22 cellular contexts compared by ENCODE assay signal in genomic region chr7:127382301-127383085, GRCh38. TPM values are rescaled to one million over a fixed set of nuclear protein-coding genes. Genes with fewer than 3 reads are reported as not detected.
DNase-seq lines count a peak whose midpoint lies in the region; ATAC-seq lines count a peak whose summit lies in the region.
"Had no signal": no experiment of that assay in that cellular context is flagged by ENCODE, and none has a peak within 500 bp of the region (broad histone marks: within the 10 kb centered on the region; RNA-seq: fewer than 3 reads in every experiment).

No MANE protein-coding gene starts in this region.

- CTCF ChIA-PET in activated CD4-positive, alpha-beta T cell treated with anti-CD3 and anti-CD28 coated beads for 36 hours (lab: Charles Lee): interaction anchor here (0.6 to 1.9 kb wide), 5 partner anchors 9 to 129 kb away, joined by 3 to 7 read pairs (median 4); partner anchors contain the start of gene ZNF800
- CTCF ChIA-PET in activated CD4-positive, alpha-beta T cell treated with anti-CD3 and anti-CD28 coated beads, Interleukin-2, amount 10 ng/mL, durations not matched to agents 7 days and 5 days (lab: Charles Lee): interaction anchor here (1.0 to 1.9 kb wide), 3 partner anchors 9 to 60 kb away, joined by 3 to 7 read pairs (median 4); partner anchors contain the start of gene ZNF800
- CTCF ChIA-PET in activated CD8-positive, alpha-beta T cell treated with anti-CD3 and anti-CD28 coated beads, Interleukin-2, amount 10 ng/mL, durations not matched to agents 7 days and 5 days (lab: Charles Lee): interaction anchor here (0.8 to 2.2 kb wide), 4 partner anchors 9 to 65 kb away, joined by 3 to 10 read pairs (median 4); no protein-coding TSS in a partner anchor

- no peak for DNase-seq in activated CD4-positive, alpha-beta T cell treated with anti-CD3 and anti-CD28 coated beads for 36 hours
- no peak for DNase-seq in activated CD4-positive, alpha-beta T cell treated with anti-CD3 and anti-CD28 coated beads, Interleukin-2, amount 10 ng/mL, durations not matched to agents 7 days and 5 days
- DNase-seq in activated CD8-positive, alpha-beta T cell treated with anti-CD3 and anti-CD28 coated beads, Interleukin-2, amount 10 ng/mL, durations not matched to agents 7 days and 5 days: no peak
- no peak for DNase-seq in natural killer cell treated with Interleukin-12 subunit alpha and Interleukin-12 subunit beta and Interleukin-15 and Interleukin-18, amount 100 ng/mL, for 72 hours (ENCODE audit: low spot score)
- DNase-seq in left lobe of liver (ENCODE audit: low spot score): no peak
- DNase-seq in NCI-H446 treated with DMSO at 0.1 percent for 48 hours (lab: John Stamatoyannopoulos, UW): no peak
- DNase-seq: activated B cell treated with CpG ODN at 0.5 μM for 24 hours; activated CD8-positive, alpha-beta memory T cell treated with anti-CD3 and anti-CD28 coated beads for 24 hours; activated effector memory CD4-positive, alpha-beta T cell treated with Interleukin-2 at 50 U/mL for 16 hours; DMS 273 treated with DMSO at 0.1 percent for 48 hours; kidney glomerular epithelial cell; NCI-H1417; NCI-H748 treated with DMSO at 0.1 percent for 48 hours; posterior cingulate gyrus; sigmoid colon; SJCRH30; stimulated activated CD4-positive, alpha-beta T cell treated with anti-CD3 and anti-CD28 coated beads, Interleukin-1b, Interleukin-23, amount 100 ng/mL, for 48 hours; upper lobe of right lung had no signal

- POLR2A ChIA-PET in activated CD4-positive, alpha-beta T cell treated with anti-CD3 and anti-CD28 coated beads for 36 hours (lab: Charles Lee): interaction anchor here (0.6 kb wide), 1 partner anchor 128 kb away, joined by 3 read pairs; no protein-coding TSS in a partner anchor
- POLR2A ChIA-PET in activated CD4-positive, alpha-beta T cell treated with anti-CD3 and anti-CD28 coated beads, Interleukin-2, amount 10 ng/mL, durations not matched to agents 7 days and 5 days (lab: Charles Lee): no interaction called here
- POLR2A ChIA-PET in activated CD8-positive, alpha-beta T cell treated with anti-CD3 and anti-CD28 coated beads, Interleukin-2, amount 10 ng/mL, durations not matched to agents 7 days and 5 days (lab: Charles Lee): interaction anchor here (1.0 to 1.2 kb wide), 2 partner anchors 9 to 13 kb away, joined by 5 to 10 read pairs; no protein-coding TSS in a partner anchor

- H3K27ac Mint-ChIP-seq in activated CD4-positive, alpha-beta T cell treated with anti-CD3 and anti-CD28 coated beads for 36 hours: no peak overlapping the region
- no peak overlapping the region for H3K27ac Mint-ChIP-seq in activated CD4-positive, alpha-beta T cell treated with anti-CD3 and anti-CD28 coated beads, Interleukin-2, amount 10 ng/mL, durations not matched to agents 7 days and 5 days
- peak overlapping the region; percentile 47 for H3K27ac Mint-ChIP-seq in activated CD8-positive, alpha-beta T cell treated with anti-CD3 and anti-CD28 coated beads, Interleukin-2, amount 10 ng/mL, durations not matched to agents 7 days and 5 days
- H3K27ac Mint-ChIP-seq in natural killer cell treated with Interleukin-12 subunit alpha and Interleukin-12 subunit beta and Interleukin-15 and Interleukin-18, amount 100 ng/mL, for 72 hours: peak overlapping the region; percentile 9 to 52
- H3K27ac Mint-ChIP-seq: activated B cell treated with CpG ODN at 0.5 μM for 24 hours; memory B cell; T-helper 1 cell treated with Interleukin-12 subunit alpha and Interleukin-12 subunit beta and Interleukin-4 antibody, amounts not matched to agents 30 μg/mL and 1 μg/mL, for 36 hours had no signal

- H3K4me3 Mint-ChIP-seq in activated CD4-positive, alpha-beta T cell treated with anti-CD3 and anti-CD28 coated beads for 36 hours: no peak overlapping the region
- no peak overlapping the region for H3K4me3 Mint-ChIP-seq in activated CD4-positive, alpha-beta T cell treated with anti-CD3 and anti-CD28 coated beads, Interleukin-2, amount 10 ng/mL, durations not matched to agents 7 days and 5 days
- no peak overlapping the region for H3K4me3 Mint-ChIP-seq in activated CD8-positive, alpha-beta T cell treated with anti-CD3 and anti-CD28 coated beads, Interleukin-2, amount 10 ng/mL, durations not matched to agents 7 days and 5 days
- H3K4me3 Mint-ChIP-seq in natural killer cell treated with Interleukin-12 subunit alpha and Interleukin-12 subunit beta and Interleukin-15 and Interleukin-18, amount 100 ng/mL, for 72 hours: peak overlapping the region; percentile 33
- H3K4me3 Mint-ChIP-seq: activated B cell treated with CpG ODN at 0.5 μM for 24 hours; memory B cell; T-helper 1 cell treated with Interleukin-12 subunit alpha and Interleukin-12 subunit beta and Interleukin-4 antibody, amounts not matched to agents 30 μg/mL and 1 μg/mL, for 36 hours had no signal

- H3K9me3 Mint-ChIP-seq in activated CD4-positive, alpha-beta T cell treated with anti-CD3 and anti-CD28 coated beads for 36 hours (ENCODE audit: low read depth): no peaks in the 10 kb centered on the region
- H3K9me3 Mint-ChIP-seq in activated CD4-positive, alpha-beta T cell treated with anti-CD3 and anti-CD28 coated beads, Interleukin-2, amount 10 ng/mL, durations not matched to agents 7 days and 5 days: no peaks in the 10 kb centered on the region
- H3K9me3 Mint-ChIP-seq in activated CD8-positive, alpha-beta T cell treated with anti-CD3 and anti-CD28 coated beads, Interleukin-2, amount 10 ng/mL, durations not matched to agents 7 days and 5 days (ENCODE audit: insufficient read depth): no peaks in the 10 kb centered on the region
- H3K9me3 Mint-ChIP-seq in natural killer cell treated with Interleukin-12 subunit alpha and Interleukin-12 subunit beta and Interleukin-15 and Interleukin-18, amount 100 ng/mL, for 72 hours: no peaks in the 10 kb centered on the region
- H3K9me3 Mint-ChIP-seq: activated B cell treated with CpG ODN at 0.5 μM for 24 hours; memory B cell; T-helper 1 cell treated with Interleukin-12 subunit alpha and Interleukin-12 subunit beta and Interleukin-4 antibody, amounts not matched to agents 30 μg/mL and 1 μg/mL, for 36 hours had no signal

- peaks cover 35% of the 10 kb centered on the region for H3K36me3 Mint-ChIP-seq in activated CD4-positive, alpha-beta T cell treated with anti-CD3 and anti-CD28 coated beads for 36 hours (ENCODE audit: low read depth)
- H3K36me3 Mint-ChIP-seq in activated CD4-positive, alpha-beta T cell treated with anti-CD3 and anti-CD28 coated beads, Interleukin-2, amount 10 ng/mL, durations not matched to agents 7 days and 5 days (ENCODE audit: low read depth): peaks cover 48% of the 10 kb centered on the region
- peaks cover 51% of the 10 kb centered on the region for H3K36me3 Mint-ChIP-seq in activated CD8-positive, alpha-beta T cell treated with anti-CD3 and anti-CD28 coated beads, Interleukin-2, amount 10 ng/mL, durations not matched to agents 7 days and 5 days (ENCODE audit: low read depth)
- H3K36me3 Mint-ChIP-seq in natural killer cell treated with Interleukin-12 subunit alpha and Interleukin-12 subunit beta and Interleukin-15 and Interleukin-18, amount 100 ng/mL, for 72 hours: peaks cover 8% of the 10 kb centered on the region

- ATAC-seq in activated CD4-positive, alpha-beta T cell treated with anti-CD3 and anti-CD28 coated beads for 36 hours: peak; percentile 51
- peak; percentile 76 for ATAC-seq in HG02610 (IDR thresholded peaks at IDR 0.05; ENCODE audit: unreplicated experiment)
- no peak for ATAC-seq in activated CD8-positive, alpha-beta T cell treated with anti-CD3 and anti-CD28 coated beads, Interleukin-2, amount 10 ng/mL, durations not matched to agents 7 days and 5 days
- no peak for ATAC-seq in natural killer cell treated with Interleukin-12 subunit alpha and Interleukin-12 subunit beta and Interleukin-15 and Interleukin-18, amount 100 ng/mL, for 72 hours
- no peak for ATAC-seq in left lobe of liver
- ATAC-seq in HG02852 (IDR thresholded peaks at IDR 0.05; ENCODE audit: unreplicated experiment): no peak
- ATAC-seq: upper lobe of right lung had no signal

- H3K4me1 Mint-ChIP-seq in activated CD4-positive, alpha-beta T cell treated with anti-CD3 and anti-CD28 coated beads for 36 hours: peaks cover 62% of the 10 kb centered on the region
- H3K4me1 Mint-ChIP-seq in activated CD4-positive, alpha-beta T cell treated with anti-CD3 and anti-CD28 coated beads, Interleukin-2, amount 10 ng/mL, durations not matched to agents 7 days and 5 days: peaks cover 62% of the 10 kb centered on the region
- peaks cover 59% of the 10 kb centered on the region for H3K4me1 Mint-ChIP-seq in activated CD8-positive, alpha-beta T cell treated with anti-CD3 and anti-CD28 coated beads, Interleukin-2, amount 10 ng/mL, durations not matched to agents 7 days and 5 days (ENCODE audit: low read depth)
- H3K4me1 Mint-ChIP-seq in natural killer cell treated with Interleukin-12 subunit alpha and Interleukin-12 subunit beta and Interleukin-15 and Interleukin-18, amount 100 ng/mL, for 72 hours (ENCODE audit: low read depth in 2 of 2): peaks cover 50 to 59% of the 10 kb centered on the region in 2 donors

- no peaks in the 10 kb centered on the region for H3K27me3 Mint-ChIP-seq in activated CD4-positive, alpha-beta T cell treated with anti-CD3 and anti-CD28 coated beads for 36 hours
- H3K27me3 Mint-ChIP-seq in activated CD4-positive, alpha-beta T cell treated with anti-CD3 and anti-CD28 coated beads, Interleukin-2, amount 10 ng/mL, durations not matched to agents 7 days and 5 days: no peaks in the 10 kb centered on the region
- H3K27me3 Mint-ChIP-seq in activated CD8-positive, alpha-beta T cell treated with anti-CD3 and anti-CD28 coated beads, Interleukin-2, amount 10 ng/mL, durations not matched to agents 7 days and 5 days (ENCODE audit: low read depth): no peaks in the 10 kb centered on the region
- no peaks in the 10 kb centered on the region for H3K27me3 Mint-ChIP-seq in natural killer cell treated with Interleukin-12 subunit alpha and Interleukin-12 subunit beta and Interleukin-15 and Interleukin-18, amount 100 ng/mL, for 72 hours
- H3K27me3 Mint-ChIP-seq: activated B cell treated with CpG ODN at 0.5 μM for 24 hours, memory B cell had no signal

- intact Hi-C loops in activated CD4-positive, alpha-beta T cell treated with anti-CD3 and anti-CD28 coated beads for 36 hours (cut with DNase I, micrococcal nuclease): no loop called here

RNA-seq across cellular contexts. Expression of gene ZNF800, which starts 10.0 kb away (rescaled TPM):
- total RNA-seq in activated CD4-positive, alpha-beta T cell treated with anti-CD3 and anti-CD28 coated beads for 36 hours: 10 to 100 TPM; 27.5 to 34.7 TPM
- 10 to 100 TPM; 43.6 to 50.7 TPM for total RNA-seq in activated CD4-positive, alpha-beta T cell treated with anti-CD3 and anti-CD28 coated beads, Interleukin-2, amount 10 ng/mL, durations not matched to agents 7 days and 5 days
- total RNA-seq in activated CD8-positive, alpha-beta T cell treated with anti-CD3 and anti-CD28 coated beads, Interleukin-2, amount 10 ng/mL, durations not matched to agents 7 days and 5 days: 10 to 100 TPM; 40.7 to 43.2 TPM
- total RNA-seq in natural killer cell treated with Interleukin-12 subunit alpha and Interleukin-12 subunit beta and Interleukin-15 and Interleukin-18, amount 100 ng/mL, for 72 hours: 10 to 100 TPM; 52.8 to 56.3 TPM
- 13.0 TPM for total RNA-seq in left lobe of liver

Comparison
In these comparisons a context has a peak if more than half of its experiments do, and no peak if none do; other contexts are left out.
1. ATAC-seq: peak in activated CD4-positive, alpha-beta T cell treated with anti-CD3 and anti-CD28 coated beads for 36 hours (single experiment) and HG02610 (single experiment); none in activated CD8-positive, alpha-beta T cell treated with anti-CD3 and anti-CD28 coated beads, Interleukin-2, amount 10 ng/mL, durations not matched to agents 7 days and 5 days (single experiment), natural killer cell treated with Interleukin-12 subunit alpha and Interleukin-12 subunit beta and Interleukin-15 and Interleukin-18, amount 100 ng/mL, for 72 hours (0 of 2), left lobe of liver (single experiment) and HG02852 (single experiment).
2. H3K27ac Mint-ChIP-seq: peak in activated CD8-positive, alpha-beta T cell treated with anti-CD3 and anti-CD28 coated beads, Interleukin-2, amount 10 ng/mL, durations not matched to agents 7 days and 5 days (single experiment) and natural killer cell treated with Interleukin-12 subunit alpha and Interleukin-12 subunit beta and Interleukin-15 and Interleukin-18, amount 100 ng/mL, for 72 hours (2 of 2); none in activated CD4-positive, alpha-beta T cell treated with anti-CD3 and anti-CD28 coated beads for 36 hours (single experiment) and activated CD4-positive, alpha-beta T cell treated with anti-CD3 and anti-CD28 coated beads, Interleukin-2, amount 10 ng/mL, durations not matched to agents 7 days and 5 days (single experiment).